1 cellular context compared by ENCODE assay signal in genomic region chr20:32585519-32586127, GRCh38.
A peak's percentile ranks its signal among the peaks of the same experiment; 100 is the strongest.
TF ChIP-seq lines count a peak whose summit lies in the region.

No MANE protein-coding gene starts in this region.

TF ChIP-seq in GM12878, 131 proteins besides CTCF, POLR2A, EP300 and RAD21 (continued from another document and continues in another):
- no peak for TF ChIP-seq SPI1 (IDR thresholded peaks at IDR 0.05; ENCODE audit: borderline replicate concordance, insufficient read depth, low read depth, low read length)
- peak; percentile 63 to 70; a peak in 2 of 4 replicates for TF ChIP-seq BHLHE40 (IDR thresholded peaks at IDR 0.05; ENCODE audit: borderline replicate concordance in 1 of 2, low read depth in 2 of 2, low read length in 1 of 2)
- no peak for TF ChIP-seq CHD2 (IDR thresholded peaks at IDR 0.05; ENCODE audit: borderline replicate concordance, low read depth, low read length)
- TF ChIP-seq KAT2A (conservative IDR thresholded peaks at IDR 0.05; ENCODE audit: control insufficient read depth, low read depth, low read length) = no peak
- TF ChIP-seq NFYA (IDR thresholded peaks at IDR 0.05; ENCODE audit: borderline replicate concordance, low read depth, low read length) = no peak
- 0 out of 2 replicates have a peak, but pooled peaks have one; percentile 22 for TF ChIP-seq MLLT1 (IDR thresholded peaks at IDR 0.05)
- TF ChIP-seq ELK1 (IDR thresholded peaks at IDR 0.05; ENCODE audit: low read depth, low read length) = no peak
- no peak for TF ChIP-seq E2F4 (IDR thresholded peaks at IDR 0.05; ENCODE audit: low read depth, low read length)
- no peak for TF ChIP-seq EZH2 (IDR thresholded peaks at IDR 0.05; ENCODE audit: borderline replicate concordance, control insufficient read depth, low read depth, low read length)
- TF ChIP-seq PAX5 (IDR thresholded peaks at IDR 0.05; ENCODE audit: borderline replicate concordance, low read depth, low read length) = peak; percentile 48; the same call in 1 of the 2 replicates
- no peak; the same call in 1 of the 2 replicates for TF ChIP-seq BCL11A (IDR thresholded peaks at IDR 0.05; ENCODE audit: low read depth, low read length)
- TF ChIP-seq PKNOX1 (IDR thresholded peaks at IDR 0.05) = no peak
- TF ChIP-seq FOS (IDR thresholded peaks at IDR 0.05; ENCODE audit: borderline replicate concordance, extremely low read depth, insufficient read length) = no peak
- TF ChIP-seq SMAD1 (IDR thresholded peaks at IDR 0.05; ENCODE audit: low read depth, partially characterized antibody) = no peak
- no peak for TF ChIP-seq IRF4 (IDR thresholded peaks at IDR 0.05; ENCODE audit: low read depth, low read length)
- no peak for TF ChIP-seq CBX3 (IDR thresholded peaks at IDR 0.05; ENCODE audit: borderline replicate concordance, low read depth)
- no peak for TF ChIP-seq NFIC (IDR thresholded peaks at IDR 0.05; ENCODE audit: low read depth, low read length)
- TF ChIP-seq HDAC6 (IDR thresholded peaks at IDR 0.05; ENCODE audit: unreplicated experiment) = no peak
- TF ChIP-seq KDM1A (IDR thresholded peaks at IDR 0.05; ENCODE audit: borderline replicate concordance) = no peak
- TF ChIP-seq NBN (IDR thresholded peaks at IDR 0.05) = 0 out of 2 replicates have a peak, but pooled peaks have one; percentile 23
- TF ChIP-seq ZNF384 (IDR thresholded peaks at IDR 0.05; ENCODE audit: borderline replicate concordance, low read depth, low read length) = no peak
- TF ChIP-seq NR2C1 (IDR thresholded peaks at IDR 0.05) = no peak
- TF ChIP-seq CHD4 (IDR thresholded peaks at IDR 0.05) = no peak
- TF ChIP-seq NFXL1 (IDR thresholded peaks at IDR 0.05; ENCODE audit: borderline replicate concordance) = no peak
- no peak for TF ChIP-seq CBFB (IDR thresholded peaks at IDR 0.05; ENCODE audit: low read depth)
- peak in 1 of 2 experiments; percentile 56; a peak in 2 of 4 replicates for TF ChIP-seq ETV6 (conservative IDR thresholded peaks at IDR 0.05 in 1 of 2, IDR thresholded peaks at IDR 0.05 in 1 of 2; ENCODE audit: borderline replicate concordance in 1 of 2, low read depth in 1 of 2)
- no peak for TF ChIP-seq YY1 (IDR thresholded peaks at IDR 0.05; ENCODE audit: low read depth, low read length)
- TF ChIP-seq NKRF (conservative IDR thresholded peaks at IDR 0.05) = no peak
- peak; percentile 37; the same call in 1 of the 2 replicates for TF ChIP-seq CREM (IDR thresholded peaks at IDR 0.05; ENCODE audit: low read depth)
- TF ChIP-seq SREBF1 (IDR thresholded peaks at IDR 0.05; ENCODE audit: low read length) = no peak
- no peak for TF ChIP-seq CHD1 (IDR thresholded peaks at IDR 0.05; ENCODE audit: low read depth, low read length)
- TF ChIP-seq SRF (IDR thresholded peaks at IDR 0.05; ENCODE audit: low read depth in 2 of 2, low read length in 2 of 2) = 0 out of 4 replicates have a peak, but pooled peaks of 1 of the 2 experiments have one; percentile 13
- no peak for TF ChIP-seq ZZZ3 (IDR thresholded peaks at IDR 0.05; ENCODE audit: control insufficient read depth, insufficient read length, low read depth)
- no peak for TF ChIP-seq ZNF622 (IDR thresholded peaks at IDR 0.05)
- TF ChIP-seq BCL3 (IDR thresholded peaks at IDR 0.05; ENCODE audit: borderline replicate concordance, insufficient read depth, low read depth, low read length, poor library complexity, severe bottlenecking) = peak; percentile 49
- TF ChIP-seq CBX5 (IDR thresholded peaks at IDR 0.05; ENCODE audit: low read depth) = no peak
- TF ChIP-seq JUNB (IDR thresholded peaks at IDR 0.05) = peak; percentile 65
- no peak for TF ChIP-seq TARDBP (IDR thresholded peaks at IDR 0.05; ENCODE audit: borderline replicate concordance)
- no peak for TF ChIP-seq SIN3A (IDR thresholded peaks at IDR 0.05; ENCODE audit: low read depth, low read length)
- no peak for TF ChIP-seq CEBPB (IDR thresholded peaks at IDR 0.05; ENCODE audit: borderline replicate concordance in 1 of 2, low read depth in 2 of 2, low read length in 2 of 2)
- TF ChIP-seq TAF1 (IDR thresholded peaks at IDR 0.05; ENCODE audit: borderline replicate concordance, low read depth, low read length) = no peak
- peak; percentile 84 for TF ChIP-seq NR2F1 (conservative IDR thresholded peaks at IDR 0.05)
- TF ChIP-seq GABPA (IDR thresholded peaks at IDR 0.05; ENCODE audit: low read depth) = no peak; the same call in 1 of the 2 replicates
- TF ChIP-seq CUX1 (IDR thresholded peaks at IDR 0.05; ENCODE audit: insufficient replicate concordance, low read depth, low read length) = no peak
- TF ChIP-seq ZNF24 (IDR thresholded peaks at IDR 0.05) = no peak
- TF ChIP-seq SUPT20H (IDR thresholded peaks at IDR 0.05; ENCODE audit: borderline replicate concordance, control insufficient read depth, low read depth, low read length) = no peak
- TF ChIP-seq ZNF217 (IDR thresholded peaks at IDR 0.05) = no peak
- TF ChIP-seq SREBF2 (IDR thresholded peaks at IDR 0.05; ENCODE audit: low read length) = no peak
- TF ChIP-seq RAD51 (IDR thresholded peaks at IDR 0.05) = no peak
- no peak for TF ChIP-seq ZNF592 (IDR thresholded peaks at IDR 0.05)
- TF ChIP-seq YBX1 (IDR thresholded peaks at IDR 0.05) = no peak
- no peak for TF ChIP-seq WRNIP1 (IDR thresholded peaks at IDR 0.05; ENCODE audit: borderline replicate concordance, low read depth, low read length)
